ENCODE assay signal across 30 cellular contexts in genomic region chr16:978403-978802, GRCh38. TPM values are rescaled to one million over a fixed set of nuclear protein-coding genes. Genes with fewer than 3 reads are reported as not detected.
DNase-seq lines count a peak whose midpoint lies in the region; ATAC-seq and TF ChIP-seq lines count a peak whose summit lies in the region.
"Had no signal": no experiment of that assay in that cellular context is flagged by ENCODE, and none has a peak within 500 bp of the region (broad histone marks: within the 10 kb centered on the region; RNA-seq: fewer than 3 reads in every experiment).

No MANE protein-coding gene starts in this region.

- H3K27me3 ChIP-seq in neural progenitor cell (peaks cover 55% of the 10 kb centered on the region), heart right ventricle (peaks cover 16 to 46% (median 29%) of the 10 kb centered on the region in 7 donors)

- no peak overlapping the region for H3K27ac Mint-ChIP-seq in activated naive CD8-positive, alpha-beta T cell
- H3K27ac Mint-ChIP-seq in activated naive CD8-positive, alpha-beta T cell treated with anti-CD3 and anti-CD28 coated beads for 36 hours = no peak overlapping the region
- no peak overlapping the region for H3K27ac Mint-ChIP-seq in neural progenitor cell
- H3K27ac Mint-ChIP-seq: activated CD4-positive, alpha-beta T cell treated with anti-CD3 and anti-CD28 coated beads for 36 hours; activated CD8-positive, alpha-beta T cell treated with anti-CD3 and anti-CD28 coated beads for 36 hours; activated T-helper 17 cell treated with anti-CD3 and anti-CD28 coated beads, Interleukin-2, amount 50 U/mL, for 72 hours; stimulated activated effector memory CD8-positive, alpha-beta T cell treated with anti-CD3 and anti-CD28 coated beads, Interleukin-12 subunit alpha, Interleukin-12 subunit beta, amount 100 ng/mL, for 72 hours; T-helper 2 cell treated with Interferon-gamma antibody and Interleukin-4, amounts not matched to agents 5 μg/mL and 100 μg/mL, for 36 hours had no signal

- no peaks in the 10 kb centered on the region for H3K79me2 ChIP-seq in neural progenitor cell (ENCODE audit: low read depth)

- H3K9ac ChIP-seq in neural progenitor cell = no peak overlapping the region

- H3K9me3 Mint-ChIP-seq in activated naive CD8-positive, alpha-beta T cell (ENCODE audit: low read depth) = no peaks in the 10 kb centered on the region
- no peaks in the 10 kb centered on the region for H3K9me3 Mint-ChIP-seq in activated naive CD8-positive, alpha-beta T cell treated with anti-CD3 and anti-CD28 coated beads for 36 hours
- no peaks in the 10 kb centered on the region for H3K9me3 Mint-ChIP-seq in neural progenitor cell
- H3K9me3 Mint-ChIP-seq: activated CD8-positive, alpha-beta T cell treated with anti-CD3 and anti-CD28 coated beads for 36 hours; activated naive CD4-positive, alpha-beta T cell treated with anti-CD3 and anti-CD28 coated beads, Interleukin-2, amount 50 U/mL, for 24 hours; activated T-helper 17 cell treated with anti-CD3 and anti-CD28 coated beads, Interleukin-2, amount 50 U/mL, for 72 hours; naive B cell; stimulated activated effector memory CD8-positive, alpha-beta T cell treated with anti-CD3 and anti-CD28 coated beads, Interleukin-12 subunit alpha, Interleukin-12 subunit beta, amount 100 ng/mL, for 72 hours; T-helper 2 cell treated with Interferon-gamma antibody and Interleukin-4, amounts not matched to agents 5 μg/mL and 100 μg/mL, for 36 hours had no signal

- H4K20me1 ChIP-seq in neural progenitor cell (ENCODE audit: low read depth) = peaks cover 28% of the 10 kb centered on the region

- no peaks in the 10 kb centered on the region for H3K36me3 ChIP-seq in neural progenitor cell
- H3K36me3 ChIP-seq in heart right ventricle = no peaks in the 10 kb centered on the region
- H3K36me3 ChIP-seq: left ventricle myocardium inferior had no signal

- intact Hi-C loops in heart right ventricle (cut with DNase I) = no loop called here

- H3K4me2 ChIP-seq in neural progenitor cell = no peak overlapping the region

- H3K36me3 Mint-ChIP-seq in activated naive CD8-positive, alpha-beta T cell = no peaks in the 10 kb centered on the region
- H3K36me3 Mint-ChIP-seq in activated naive CD8-positive, alpha-beta T cell treated with anti-CD3 and anti-CD28 coated beads for 36 hours = no peaks in the 10 kb centered on the region
- no peaks in the 10 kb centered on the region for H3K36me3 Mint-ChIP-seq in neural progenitor cell
- H3K36me3 Mint-ChIP-seq: activated naive CD4-positive, alpha-beta T cell treated with anti-CD3 and anti-CD28 coated beads, Interleukin-2, amount 50 U/mL, for 24 hours; CD4-positive, alpha-beta memory T cell; naive B cell; stimulated activated effector memory CD8-positive, alpha-beta T cell treated with anti-CD3 and anti-CD28 coated beads, Interleukin-12 subunit alpha, Interleukin-12 subunit beta, amount 100 ng/mL, for 72 hours had no signal

- H3F3A ChIP-seq in neural progenitor cell (ENCODE audit: low read depth) = peaks cover 26% of the 10 kb centered on the region

- peaks cover 11% of the 10 kb centered on the region for H3K4me1 Mint-ChIP-seq in activated naive CD8-positive, alpha-beta T cell (ENCODE audit: low read depth)
- peaks cover 2% of the 10 kb centered on the region for H3K4me1 Mint-ChIP-seq in activated naive CD8-positive, alpha-beta T cell treated with anti-CD3 and anti-CD28 coated beads for 36 hours
- H3K4me1 Mint-ChIP-seq in neural progenitor cell = peaks cover 22% of the 10 kb centered on the region

- H3K9me3 ChIP-seq in neural progenitor cell (ENCODE audit: low read depth) (no peaks in the 10 kb centered on the region), heart right ventricle (no peaks in the 10 kb centered on the region)
- H3K9me3 ChIP-seq: left ventricle myocardium inferior had no signal

- no peak for TF ChIP-seq CTCF in neural progenitor cell (IDR thresholded peaks at IDR 0.05)
- no peak for TF ChIP-seq CTCF in heart right ventricle (IDR thresholded peaks at IDR 0.05)

- no peaks in the 10 kb centered on the region for H3K27me3 Mint-ChIP-seq in activated naive CD8-positive, alpha-beta T cell
- peaks cover 9% of the 10 kb centered on the region for H3K27me3 Mint-ChIP-seq in activated naive CD8-positive, alpha-beta T cell treated with anti-CD3 and anti-CD28 coated beads for 36 hours
- H3K27me3 Mint-ChIP-seq in neural progenitor cell (ENCODE audit: insufficient read depth, low read depth) = peaks cover 24% of the 10 kb centered on the region
- H3K27me3 Mint-ChIP-seq: activated naive CD4-positive, alpha-beta T cell treated with anti-CD3 and anti-CD28 coated beads, Interleukin-2, amount 50 U/mL, for 24 hours; activated T-helper 17 cell treated with anti-CD3 and anti-CD28 coated beads, Interleukin-2, amount 50 U/mL, for 72 hours had no signal

- H3K27ac ChIP-seq in cingulate gyrus (ENCODE audit: low read depth, low read length) = peak overlapping the region; percentile 95
- H3K27ac ChIP-seq in neural progenitor cell = no peak overlapping the region
- H3K27ac ChIP-seq in heart right ventricle = no peak overlapping the region
- H3K27ac ChIP-seq: left ventricle myocardium inferior, VCaP had no signal

- no peak overlapping the region for H2AFZ ChIP-seq in neural progenitor cell (replicated peaks)

- peak overlapping the region; percentile 0 for H3K4me3 Mint-ChIP-seq in activated naive CD8-positive, alpha-beta T cell
- H3K4me3 Mint-ChIP-seq in activated naive CD8-positive, alpha-beta T cell treated with anti-CD3 and anti-CD28 coated beads for 36 hours = no peak overlapping the region
- H3K4me3 Mint-ChIP-seq in neural progenitor cell = peak overlapping the region; percentile 30
- H3K4me3 Mint-ChIP-seq: activated CD4-positive, alpha-beta T cell treated with anti-CD3 and anti-CD28 coated beads for 36 hours; activated CD8-positive, alpha-beta T cell treated with anti-CD3 and anti-CD28 coated beads for 36 hours; activated naive CD4-positive, alpha-beta T cell treated with anti-CD3 and anti-CD28 coated beads, Interleukin-2, amount 50 U/mL, for 24 hours; activated T-helper 17 cell treated with anti-CD3 and anti-CD28 coated beads, Interleukin-2, amount 50 U/mL, for 72 hours; stimulated activated effector memory CD8-positive, alpha-beta T cell treated with anti-CD3 and anti-CD28 coated beads, Interleukin-12 subunit alpha, Interleukin-12 subunit beta, amount 100 ng/mL, for 72 hours; T-helper 2 cell treated with Interferon-gamma antibody and Interleukin-4, amounts not matched to agents 5 μg/mL and 100 μg/mL, for 36 hours had no signal

- H3K4me1 ChIP-seq in neural progenitor cell = peaks cover 20% of the 10 kb centered on the region
- peaks cover 8 to 30% (median 16%) of the 10 kb centered on the region in 9 donors for H3K4me1 ChIP-seq in heart right ventricle

- WGBS in heart right ventricle, 2 donors = 75 to 79% methylated on average over 9 of the region's 9 CpGs

- no peak for ATAC-seq in heart right ventricle
- ATAC-seq: activated CD4-positive, alpha-beta T cell treated with anti-CD3 and anti-CD28 coated beads for 36 hours; activated CD8-positive, alpha-beta T cell treated with anti-CD3 and anti-CD28 coated beads for 36 hours; activated T-helper 17 cell treated with anti-CD3 and anti-CD28 coated beads, Interleukin-2, amount 50 U/mL, for 72 hours; GM12878; stimulated activated effector memory CD8-positive, alpha-beta T cell treated with anti-CD3 and anti-CD28 coated beads, Interleukin-12 subunit alpha, Interleukin-12 subunit beta, amount 100 ng/mL, for 72 hours had no signal

- H3K4me3 ChIP-seq in neural progenitor cell (no peak overlapping the region), heart right ventricle (no peak overlapping the region)
- H3K4me3 ChIP-seq: GM12878, left ventricle myocardium inferior had no signal

- no peak for DNase-seq in activated naive CD8-positive, alpha-beta T cell treated with anti-CD3 and anti-CD28 coated beads for 36 hours
- DNase-seq in neural progenitor cell (ENCODE audit: low spot score) (no peak), OCI-M1 (lab: John Stamatoyannopoulos, UW) (no peak), heart right ventricle (no peak)
- DNase-seq in stimulated activated naive CD4-positive, alpha-beta T cell treated with Interleukin-2 at 50 U/mL for 16 hours (lab: John Stamatoyannopoulos, UW) = no peak
- no peak for DNase-seq in activated effector memory CD4-positive, alpha-beta T cell treated with anti-CD3 and anti-CD28 coated beads, Interleukin-2, amount 50 U/mL, for 16 hours
- DNase-seq: activated CD4-positive, alpha-beta T cell treated with anti-CD3 and anti-CD28 coated beads for 36 hours; activated CD8-positive, alpha-beta T cell treated with anti-CD3 and anti-CD28 coated beads for 36 hours; AML-193; anterior cingulate cortex; central memory CD4-positive, alpha-beta T cell; erythroblast; HCEC 1CT; Karpas-422; left ventricle myocardium inferior; naive B cell; NCI-H1417 treated with DMSO at 0.1 percent for 48 hours; NCI-H2029 treated with DMSO at 0.1 percent for 48 hours; NCI-H226; NCI-H526 treated with DMSO at 0.1 percent for 48 hours; Right ventricle myocardium superior had no signal

RNA-seq across cellular contexts. Expression of gene SOX8, which starts 3.2 kb away (rescaled TPM):
- under 1 TPM; 0.42 to 0.58 TPM for total RNA-seq in activated naive CD8-positive, alpha-beta T cell treated with anti-CD3 and anti-CD28 coated beads for 36 hours
- total RNA-seq in neural progenitor cell (ENCODE audit: low replicate concordance) (0.75 and 3.0 TPM in 2 replicates), heart right ventricle (1 to 10 TPM in 5 of 10 donors, under 1 TPM in 5; 0.35 to 2.3 (median 0.97) TPM)
- 1 to 10 TPM in 1 of 2 donors, under 1 TPM in 1; 0.97 to 2.0 TPM for polyA plus RNA-seq in heart right ventricle
- total RNA-seq: GM12878 had no signal
- polyA plus RNA-seq: GM12878 had no signal

RNA-seq across cellular contexts. Expression of gene LMF1, which starts 7.6 kb away (rescaled TPM):
- total RNA-seq in activated naive CD8-positive, alpha-beta T cell treated with anti-CD3 and anti-CD28 coated beads for 36 hours = 1 to 10 TPM; 7.0 to 8.1 TPM
- 3.4 and 26.8 TPM in 2 replicates for total RNA-seq in neural progenitor cell (ENCODE audit: low replicate concordance)
- 10 to 100 TPM in 2 of 10 donors, 1 to 10 TPM in 8; 5.7 to 14.2 (median 7.6) TPM for total RNA-seq in heart right ventricle
- 10 to 100 TPM in 1 of 2 donors, 1 to 10 TPM in 1; 5.1 to 15.4 TPM for polyA plus RNA-seq in heart right ventricle
